27 cellular contexts compared by ENCODE assay signal in the genomic region with DNA sequence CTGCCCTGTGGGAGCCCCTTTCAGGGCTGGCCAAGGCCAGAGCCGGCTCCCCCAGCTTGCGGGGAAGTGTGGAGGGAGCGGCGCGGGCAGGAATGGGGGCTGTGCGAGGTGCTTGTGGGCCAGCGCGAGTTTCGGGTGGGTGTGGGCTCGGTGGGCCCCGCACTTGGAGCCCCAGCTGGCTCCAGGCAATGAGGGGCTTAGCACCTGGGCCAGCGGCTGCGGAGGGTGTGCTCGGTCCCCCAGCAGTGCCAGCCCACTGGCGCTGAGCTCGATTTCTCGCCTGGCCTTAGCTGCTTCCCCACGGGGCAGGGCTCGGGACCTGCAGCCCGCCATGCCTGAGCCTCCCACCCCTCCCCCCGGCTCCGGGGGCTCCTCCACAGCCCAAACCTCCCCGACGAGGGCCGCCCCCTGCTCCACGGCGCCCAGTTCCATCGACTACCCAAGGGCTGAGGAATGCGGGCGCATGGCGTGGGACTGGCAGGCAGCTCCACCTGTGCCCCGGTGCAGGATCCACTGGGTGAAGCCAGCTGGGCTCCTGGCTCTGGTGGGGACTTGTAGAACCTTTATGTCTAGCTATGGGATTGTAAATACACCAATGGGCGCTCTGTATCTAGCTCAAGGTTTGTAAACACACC.
"Had no signal": no experiment of that assay in that cellular context is flagged by ENCODE, and none has a peak within 500 bp of the region (broad histone marks: within the 10 kb centered on the region; RNA-seq: fewer than 3 reads in every experiment).

No MANE protein-coding gene starts in this region.

- H3K4me3 ChIP-seq: cardiac muscle cell, coronary artery, esophagus muscularis mucosa, gastroesophageal sphincter, heart left ventricle, left ventricle myocardium inferior, lung, mucosa of descending colon, pancreas, smooth muscle cell, thoracic aorta, tibial nerve had no signal

- H3K36me3 ChIP-seq: cardiac muscle cell, esophagus muscularis mucosa, gastroesophageal sphincter, heart left ventricle, left ventricle myocardium inferior, pancreas, thoracic aorta, tibial nerve had no signal

- H3K27me3 ChIP-seq: cardiac muscle cell, esophagus muscularis mucosa, foreskin keratinocyte, gastroesophageal sphincter, heart left ventricle, pancreas, tibial nerve had no signal

- DNase-seq: dermis blood vessel endothelial cell; effector memory CD4-positive, alpha-beta T cell; foreskin keratinocyte; hippocampal formation; kidney glomerular epithelial cell; left colon; left ventricle myocardium inferior; naive B cell; occipital lobe; retina; stimulated activated CD4-positive, alpha-beta T cell treated with anti-CD3 and anti-CD28 coated beads, Interleukin-4, amount 100 ng/mL, for 4 hours; stimulated activated naive CD8-positive, alpha-beta T cell treated with anti-CD3 and anti-CD28 coated beads, Interleukin-15, Interleukin-2, amounts not matched to agents 100 U/mL and 50 U/mL, for 24 hours; substantia nigra had no signal

- H3K27ac ChIP-seq: cardiac muscle cell, coronary artery, esophagus muscularis mucosa, foreskin keratinocyte, gastroesophageal sphincter, heart left ventricle, left ventricle myocardium inferior, pancreas, thoracic aorta, tibial nerve had no signal

- H3K4me2 ChIP-seq: smooth muscle cell had no signal

- H3K9me3 ChIP-seq: esophagus muscularis mucosa, gastroesophageal sphincter, mucosa of descending colon, pancreas, thoracic aorta had no signal

- H3K4me1 ChIP-seq: esophagus muscularis mucosa, foreskin keratinocyte, gastroesophageal sphincter, heart left ventricle, left ventricle myocardium inferior, pancreas, tibial nerve had no signal

- ATAC-seq: foreskin keratinocyte; gastroesophageal sphincter; heart left ventricle; left colon; mucosa of descending colon; natural killer cell treated with Interleukin-12 subunit alpha and Interleukin-12 subunit beta and Interleukin-15 and Interleukin-18, amount 100 ng/mL, for 72 hours; pancreas; sciatic nerve; stimulated activated memory B cell treated with anti-CD40 and anti-IgM and Interleukin-4, amounts not matched to agents 10 μg/mL and 1 μg/mL and 100 μg/mL, for 72 hours; stimulated activated naive CD8-positive, alpha-beta T cell treated with anti-CD3 and anti-CD28 coated beads, Interleukin-15, Interleukin-2, amounts not matched to agents 100 U/mL and 50 U/mL, for 24 hours had no signal
